Comparison of ENCODE assay signal across 9 cellular contexts in the genomic region with DNA sequence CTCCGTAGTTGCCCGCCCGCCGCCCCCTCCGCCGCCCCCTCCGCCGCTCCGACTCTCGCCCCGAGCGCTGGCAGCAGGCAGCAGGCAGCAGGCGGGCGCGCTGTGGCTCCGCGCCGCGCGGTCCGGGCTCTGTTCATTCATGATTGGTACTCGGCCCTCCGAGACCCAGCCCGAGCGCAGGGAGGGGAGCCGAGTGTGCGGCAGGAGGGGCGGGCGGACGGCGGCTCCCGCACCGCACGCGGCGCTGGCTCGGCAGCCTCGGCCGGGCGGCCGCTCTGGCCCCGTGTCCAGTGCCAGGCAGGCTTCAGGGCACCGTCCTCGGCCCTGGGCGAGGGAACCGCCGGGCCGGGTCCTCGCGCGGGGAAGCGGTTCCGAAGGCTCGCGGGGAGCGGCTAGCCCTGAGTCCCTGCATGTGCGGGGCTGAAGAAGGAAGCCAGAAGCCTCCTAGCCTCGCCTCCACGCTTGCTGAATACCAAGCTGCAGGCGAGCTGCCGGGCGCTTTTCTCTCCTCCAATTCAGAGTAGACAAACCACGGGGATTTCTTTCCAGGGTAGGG. TPM values are rescaled to one million over a fixed set of nuclear protein-coding genes. Genes with fewer than 3 reads are reported as not detected.
A peak's percentile ranks its signal among the peaks of the same experiment; 100 is the strongest.
DNase-seq lines count a peak whose midpoint lies in the region; ATAC-seq and TF ChIP-seq lines count a peak whose summit lies in the region.
"Had no signal": no experiment of that assay in that cellular context is flagged by ENCODE, and none has a peak within 500 bp of the region (broad histone marks: within the 10 kb centered on the region; RNA-seq: fewer than 3 reads in every experiment).

A gene (plus strand): TSS at position 51 of the 556 bp plus-strand sequence.

- no peaks in the 10 kb centered on the region for H3K9me3 Mint-ChIP-seq in activated CD4-positive, alpha-beta T cell treated with anti-CD3 and anti-CD28 coated beads, Interleukin-2, amount 10 ng/mL, durations not matched to agents 7 days and 5 days

- intact Hi-C loops in spleen (cut with DNase I; ENCODE audit: low total_unique reads) = no loop called here

- no peaks in the 10 kb centered on the region for H3K36me3 Mint-ChIP-seq in activated CD4-positive, alpha-beta T cell treated with anti-CD3 and anti-CD28 coated beads, Interleukin-2, amount 10 ng/mL, durations not matched to agents 7 days and 5 days (ENCODE audit: low read depth)

- DNase-seq in CD1c-positive myeloid dendritic cell (ENCODE audit: extremely low spot score) = peak; percentile 15
- DNase-seq in NCI-H69 (lab: John Stamatoyannopoulos, UW) = peak; percentile 77
- no peak for DNase-seq in osteoblast (ENCODE audit: insufficient read length, low spot score, missing footprints)
- DNase-seq in NCI-H187 (lab: John Stamatoyannopoulos, UW) = no peak
- no peak for DNase-seq in spleen
- DNase-seq in activated CD4-positive, alpha-beta T cell treated with anti-CD3 and anti-CD28 coated beads, Interleukin-2, amount 10 ng/mL, durations not matched to agents 7 days and 5 days = no peak
- DNase-seq: left colon had no signal

- ATAC-seq in gastroesophageal sphincter (peak; percentile 57), GM21619 (IDR thresholded peaks at IDR 0.05; ENCODE audit: unreplicated experiment) (no peak)
- ATAC-seq: left colon had no signal

- H2AFZ ChIP-seq in osteoblast (ENCODE audit: low read length) = no peak within 1 kb of the TSS

- peaks cover 64% of the 10 kb centered on the region for H3K27me3 ChIP-seq in gastroesophageal sphincter
- peaks cover 60% of the 10 kb centered on the region for H3K27me3 ChIP-seq in osteoblast (ENCODE audit: insufficient read depth, low read length)
- H3K27me3 ChIP-seq in spleen (replicated peaks in 1 of 7) = peaks cover 0 to 53% (median 17%) of the 10 kb centered on the region in 7 donors

- no peak for TF ChIP-seq EP300 in gastroesophageal sphincter (IDR thresholded peaks at IDR 0.05)

- H3K9me3 ChIP-seq in gastroesophageal sphincter (peaks cover 0 to 6% (median 0%) of the 10 kb centered on the region in 3 donors), osteoblast (ENCODE audit: low read depth, low read length) (no peaks in the 10 kb centered on the region), spleen (peaks cover 0 to 7% (median 0%) of the 10 kb centered on the region in 8 donors)

- no peaks in the 10 kb centered on the region for H4K20me1 ChIP-seq in osteoblast (ENCODE audit: insufficient read depth, low read length)

- H3K79me2 ChIP-seq in osteoblast (ENCODE audit: insufficient read depth, low read length) = no peaks in the 10 kb centered on the region

- H3K27ac ChIP-seq in gastroesophageal sphincter (no peak within 1 kb of the TSS), osteoblast (ENCODE audit: low read depth, low read length) (no peak within 1 kb of the TSS), spleen (no peak within 1 kb of the TSS)

- no CpG with 5 or more reads among the region's 63 CpGs for WGBS in gastroesophageal sphincter (ENCODE audit: low coverage in 1 of 2), 2 donors
- WGBS in spleen, 5 donors = 2 to 7% (median 5%) methylated on average over 15 to 63 of the region's 63 CpGs; no CpG with 5 or more reads in 1 of the 5 donors

- POLR2A ChIA-PET in activated CD4-positive, alpha-beta T cell treated with anti-CD3 and anti-CD28 coated beads, Interleukin-2, amount 10 ng/mL, durations not matched to agents 7 days and 5 days (lab: Charles Lee) = no interaction called here

- TF ChIP-seq CTCF in gastroesophageal sphincter (IDR thresholded peaks at IDR 0.05) = no peak
- no peak for TF ChIP-seq CTCF in osteoblast (IDR thresholded peaks at IDR 0.05; ENCODE audit: extremely low read depth, low read depth, low read length)
- no peak for TF ChIP-seq CTCF in spleen (IDR thresholded peaks at IDR 0.05 in 8 of 11, conservative IDR thresholded peaks at IDR 0.05 in 3 of 11)

- no peaks in the 10 kb centered on the region for H3K36me3 ChIP-seq in gastroesophageal sphincter
- no peaks in the 10 kb centered on the region for H3K36me3 ChIP-seq in osteoblast (ENCODE audit: insufficient read depth, low read length)
- H3K36me3 ChIP-seq in spleen = no peaks in the 10 kb centered on the region

- H3K27me3 Mint-ChIP-seq in activated CD4-positive, alpha-beta T cell treated with anti-CD3 and anti-CD28 coated beads, Interleukin-2, amount 10 ng/mL, durations not matched to agents 7 days and 5 days = peaks cover 51% of the 10 kb centered on the region

- no peak for TF ChIP-seq POLR2A in gastroesophageal sphincter (IDR thresholded peaks at IDR 0.05)
- TF ChIP-seq POLR2A in spleen (IDR thresholded peaks at IDR 0.05) = no peak

- no peaks in the 10 kb centered on the region for H3K4me1 Mint-ChIP-seq in activated CD4-positive, alpha-beta T cell treated with anti-CD3 and anti-CD28 coated beads, Interleukin-2, amount 10 ng/mL, durations not matched to agents 7 days and 5 days

- H3K4me2 ChIP-seq in osteoblast (ENCODE audit: insufficient read depth, low read length) = no peak within 1 kb of the TSS

- CTCF ChIA-PET in activated CD4-positive, alpha-beta T cell treated with anti-CD3 and anti-CD28 coated beads, Interleukin-2, amount 10 ng/mL, durations not matched to agents 7 days and 5 days (lab: Charles Lee) = no interaction called here

- peaks cover 0 to 14% (median 0%) of the 10 kb centered on the region in 3 donors for H3K4me1 ChIP-seq in gastroesophageal sphincter
- no peaks in the 10 kb centered on the region for H3K4me1 ChIP-seq in osteoblast (ENCODE audit: insufficient read depth, low read length)
- peaks cover 0 to 8% (median 3%) of the 10 kb centered on the region in 6 donors for H3K4me1 ChIP-seq in spleen

- no peak within 1 kb of the TSS for H3K27ac Mint-ChIP-seq in activated CD4-positive, alpha-beta T cell treated with anti-CD3 and anti-CD28 coated beads, Interleukin-2, amount 10 ng/mL, durations not matched to agents 7 days and 5 days

- peak within 1 kb of the TSS in 1 of 2 donors; percentile 50 for H3K4me3 ChIP-seq in gastroesophageal sphincter
- H3K4me3 ChIP-seq in osteoblast (ENCODE audit: insufficient read depth, low read length) = peak within 1 kb of the TSS; percentile 50
- peak within 1 kb of the TSS in 3 of 8 donors; percentile 4 to 49 (median 5) for H3K4me3 ChIP-seq in spleen

- H3K4me3 Mint-ChIP-seq in activated CD4-positive, alpha-beta T cell treated with anti-CD3 and anti-CD28 coated beads, Interleukin-2, amount 10 ng/mL, durations not matched to agents 7 days and 5 days = no peak within 1 kb of the TSS

RNA-seq across cellular contexts. Expression of the gene that starts here (rescaled TPM):
- 1 to 10 TPM in 2 of 4 donors, under 1 TPM in 1, not detected in 1; 0.94 to 1.6 (median 1.1) TPM for total RNA-seq in gastroesophageal sphincter
- total RNA-seq in osteoblast = not detected in 2 replicates
- 10 to 100 TPM in 3 of 7 donors, 1 to 10 TPM in 4; 5.7 to 20.0 (median 9.9) TPM for total RNA-seq in spleen
- polyA plus RNA-seq in spleen = under 1 TPM; 0.08 to 0.86 (median 0.46) TPM
- not detected for total RNA-seq in activated CD4-positive, alpha-beta T cell treated with anti-CD3 and anti-CD28 coated beads, Interleukin-2, amount 10 ng/mL, durations not matched to agents 7 days and 5 days

Comparison
In these comparisons a context has a peak if more than half of its experiments do, and no peak if none do; other contexts are left out.
1. DNase-seq: peak in CD1c-positive myeloid dendritic cell (single experiment) and NCI-H69 (single experiment); none in osteoblast (single experiment), NCI-H187 (0 of 2), spleen (single experiment) and activated CD4-positive, alpha-beta T cell treated with anti-CD3 and anti-CD28 coated beads, Interleukin-2, amount 10 ng/mL, durations not matched to agents 7 days and 5 days (single experiment).